ENCODE assay signal across 20 cellular contexts in the genomic region with DNA sequence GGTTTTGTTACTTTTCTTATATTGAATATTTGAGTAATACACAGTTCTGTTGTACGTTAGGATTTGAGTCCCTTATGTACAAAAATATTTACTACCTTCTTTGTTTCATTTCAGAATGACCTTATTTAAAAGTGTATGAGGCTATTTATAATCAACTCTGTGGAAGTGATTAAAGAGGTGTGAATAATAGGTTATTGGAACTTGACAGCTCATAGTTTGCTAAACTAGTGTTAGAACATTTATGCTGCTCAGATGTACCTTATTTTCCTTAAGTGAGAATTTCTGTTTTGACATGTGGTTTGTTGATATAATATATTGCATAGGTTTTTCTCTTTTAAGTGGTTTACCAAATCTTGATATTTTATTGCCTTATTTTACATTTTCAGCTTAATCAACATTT.
"Had no signal": no experiment of that assay in that cellular context is flagged by ENCODE, and none has a peak within 500 bp of the region (broad histone marks: within the 10 kb centered on the region; RNA-seq: fewer than 3 reads in every experiment).

No MANE protein-coding gene starts in this region.

- H3K4me3 ChIP-seq: left lung, lung, neural progenitor cell, ovary, right lobe of liver, thoracic aorta, transverse colon had no signal

- H3K27ac ChIP-seq: foreskin keratinocyte, neural progenitor cell, ovary, right lobe of liver, thoracic aorta, transverse colon had no signal

- H3K4me2 ChIP-seq: neural progenitor cell had no signal

- H3K4me1 ChIP-seq: foreskin keratinocyte, neural progenitor cell, right lobe of liver had no signal

- DNase-seq: cerebellar nuclear complex; effector memory CD8-positive, alpha-beta T cell; foreskin keratinocyte; head of caudate nucleus; hypothalamus; islet precursor cell; left lung; mesenchymal stem cell; midbrain; nucleus accumbens; ovary; right lobe of liver; stimulated activated CD4-positive, alpha-beta T cell treated with anti-CD3 and anti-CD28 coated beads, Interleukin-4, amount 100 ng/mL, for 1 hour; stimulated activated CD8-positive, alpha-beta memory T cell treated with anti-CD3 and anti-CD28 coated beads, Interleukin-4, amount 100 ng/mL, for 48 hours; transverse colon had no signal

- ATAC-seq: effector memory CD8-positive, alpha-beta T cell; foreskin keratinocyte; left lung; natural killer cell treated with Interleukin-12 subunit alpha and Interleukin-12 subunit beta and Interleukin-15 and Interleukin-18, amount 100 ng/mL, for 72 hours; right lobe of liver; stimulated activated effector memory CD8-positive, alpha-beta T cell treated with anti-CD3 and anti-CD28 coated beads, Interleukin-12 subunit alpha, Interleukin-12 subunit beta, amount 100 ng/mL, for 72 hours had no signal

- H3K9me3 ChIP-seq: ovary, right lobe of liver, thoracic aorta had no signal
